In the genomic region with DNA sequence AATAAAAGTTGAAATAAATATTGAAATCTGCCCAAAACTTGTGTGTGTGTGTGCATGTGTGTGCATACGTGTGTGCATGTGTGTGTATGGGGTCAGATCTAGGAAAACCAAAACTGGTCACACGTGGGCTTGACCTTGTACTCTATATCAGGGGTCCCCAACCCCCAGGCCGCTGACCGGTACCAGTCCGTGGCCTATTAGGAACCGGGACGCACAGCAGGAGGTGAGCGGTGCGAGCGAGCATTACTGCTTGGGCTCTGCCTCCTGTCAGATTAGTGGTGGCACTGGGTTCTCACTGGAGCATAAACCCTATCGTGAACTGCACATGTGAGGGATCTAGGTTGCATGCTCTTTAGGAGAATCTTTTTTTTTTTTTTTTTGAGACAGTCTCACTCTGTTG, we compare ENCODE assay signal across 2 cellular contexts.
TF ChIP-seq lines count a peak whose summit lies in the region.

No MANE protein-coding gene starts in this region.

TF ChIP-seq in IMR-90, 13 proteins besides CTCF, POLR2A, EP300 and RAD21:
- TF ChIP-seq FOS (IDR thresholded peaks at IDR 0.05; ENCODE audit: low read depth, low read length): no peak
- TF ChIP-seq CHD1 (IDR thresholded peaks at IDR 0.05; ENCODE audit: low read depth, low read length): no peak
- no peak for TF ChIP-seq NFE2L2 (IDR thresholded peaks at IDR 0.05; ENCODE audit: low read depth, low read length)
- no peak for TF ChIP-seq MAFK (IDR thresholded peaks at IDR 0.05; ENCODE audit: low read depth, low read length)
- TF ChIP-seq, protein P1, sequence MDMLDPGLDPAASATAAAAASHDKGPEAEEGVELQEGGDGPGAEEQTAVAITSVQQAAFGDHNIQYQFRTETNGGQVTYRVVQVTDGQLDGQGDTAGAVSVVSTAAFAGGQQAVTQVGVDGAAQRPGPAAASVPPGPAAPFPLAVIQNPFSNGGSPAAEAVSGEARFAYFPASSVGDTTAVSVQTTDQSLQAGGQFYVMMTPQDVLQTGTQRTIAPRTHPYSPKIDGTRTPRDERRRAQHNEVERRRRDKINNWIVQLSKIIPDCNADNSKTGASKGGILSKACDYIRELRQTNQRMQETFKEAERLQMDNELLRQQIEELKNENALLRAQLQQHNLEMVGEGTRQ (IDR thresholded peaks at IDR 0.05; ENCODE audit: low read depth, low read length): no peak
- TF ChIP-seq RCOR1 (IDR thresholded peaks at IDR 0.05; ENCODE audit: insufficient replicate concordance, low read length): no peak
- TF ChIP-seq RFX5 (IDR thresholded peaks at IDR 0.05; ENCODE audit: low read depth, low read length): no peak
- TF ChIP-seq SMC3 (IDR thresholded peaks at IDR 0.05; ENCODE audit: low read depth, low read length): no peak
- TF ChIP-seq, protein P2, sequence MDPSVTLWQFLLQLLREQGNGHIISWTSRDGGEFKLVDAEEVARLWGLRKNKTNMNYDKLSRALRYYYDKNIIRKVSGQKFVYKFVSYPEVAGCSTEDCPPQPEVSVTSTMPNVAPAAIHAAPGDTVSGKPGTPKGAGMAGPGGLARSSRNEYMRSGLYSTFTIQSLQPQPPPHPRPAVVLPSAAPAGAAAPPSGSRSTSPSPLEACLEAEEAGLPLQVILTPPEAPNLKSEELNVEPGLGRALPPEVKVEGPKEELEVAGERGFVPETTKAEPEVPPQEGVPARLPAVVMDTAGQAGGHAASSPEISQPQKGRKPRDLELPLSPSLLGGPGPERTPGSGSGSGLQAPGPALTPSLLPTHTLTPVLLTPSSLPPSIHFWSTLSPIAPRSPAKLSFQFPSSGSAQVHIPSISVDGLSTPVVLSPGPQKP (IDR thresholded peaks at IDR 0.05; ENCODE audit: borderline replicate concordance, low read depth, low read length): no peak
- TF ChIP-seq CEBPB (IDR thresholded peaks at IDR 0.05; ENCODE audit: low read depth, low read length): no peak

TF ChIP-seq in K562, 482 proteins besides CTCF, POLR2A, EP300 and RAD21:
- TF ChIP-seq, protein P3, sequence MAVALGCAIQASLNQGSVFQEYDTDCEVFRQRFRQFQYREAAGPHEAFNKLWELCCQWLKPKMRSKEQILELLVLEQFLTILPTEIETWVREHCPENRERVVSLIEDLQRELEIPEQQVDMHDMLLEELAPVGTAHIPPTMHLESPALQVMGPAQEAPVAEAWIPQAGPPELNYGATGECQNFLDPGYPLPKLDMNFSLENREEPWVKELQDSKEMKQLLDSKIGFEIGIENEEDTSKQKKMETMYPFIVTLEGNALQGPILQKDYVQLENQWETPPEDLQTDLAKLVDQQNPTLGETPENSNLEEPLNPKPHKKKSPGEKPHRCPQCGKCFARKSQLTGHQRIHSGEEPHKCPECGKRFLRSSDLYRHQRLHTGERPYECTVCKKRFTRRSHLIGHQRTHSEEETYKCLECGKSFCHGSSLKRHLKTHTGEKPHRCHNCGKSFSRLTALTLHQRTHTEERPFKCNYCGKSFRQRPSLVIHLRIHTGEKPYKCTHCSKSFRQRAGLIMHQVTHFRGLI (CRISPR knock-in tag; IDR thresholded peaks at IDR 0.05): no peak
- TF ChIP-seq, protein P4, sequence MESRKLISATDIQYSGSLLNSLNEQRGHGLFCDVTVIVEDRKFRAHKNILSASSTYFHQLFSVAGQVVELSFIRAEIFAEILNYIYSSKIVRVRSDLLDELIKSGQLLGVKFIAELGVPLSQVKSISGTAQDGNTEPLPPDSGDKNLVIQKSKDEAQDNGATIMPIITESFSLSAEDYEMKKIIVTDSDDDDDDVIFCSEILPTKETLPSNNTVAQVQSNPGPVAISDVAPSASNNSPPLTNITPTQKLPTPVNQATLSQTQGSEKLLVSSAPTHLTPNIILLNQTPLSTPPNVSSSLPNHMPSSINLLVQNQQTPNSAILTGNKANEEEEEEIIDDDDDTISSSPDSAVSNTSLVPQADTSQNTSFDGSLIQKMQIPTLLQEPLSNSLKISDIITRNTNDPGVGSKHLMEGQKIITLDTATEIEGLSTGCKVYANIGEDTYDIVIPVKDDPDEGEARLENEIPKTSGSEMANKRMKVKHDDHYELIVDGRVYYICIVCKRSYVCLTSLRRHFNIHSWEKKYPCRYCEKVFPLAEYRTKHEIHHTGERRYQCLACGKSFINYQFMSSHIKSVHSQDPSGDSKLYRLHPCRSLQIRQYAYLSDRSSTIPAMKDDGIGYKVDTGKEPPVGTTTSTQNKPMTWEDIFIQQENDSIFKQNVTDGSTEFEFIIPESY (CRISPR knock-in tag; IDR thresholded peaks at IDR 0.05): 0 out of 2 replicates have a peak, but pooled peaks have one; percentile 39
- no peak for TF ChIP-seq SMC3 (conservative IDR thresholded peaks at IDR 0.05; ENCODE audit: insufficient read depth, low read depth, low read length)
- no peak for TF ChIP-seq MCM2 (IDR thresholded peaks at IDR 0.05; ENCODE audit: low read depth)
- TF ChIP-seq ZNF384 (IDR thresholded peaks at IDR 0.05; ENCODE audit: low read depth, low read length): no peak
- TF ChIP-seq PYGO2 (tag; IDR thresholded peaks at IDR 0.05): no peak
- no peak for TF ChIP-seq NR2C2 (CRISPR knock-in tag; IDR thresholded peaks at IDR 0.05)
- no peak for TF ChIP-seq NR2C2 (tag; IDR thresholded peaks at IDR 0.05)
TF ChIP-seq in K562: peak in this region for 1.
